Comparison of ENCODE assay signal across 2 cellular contexts in genomic region chr2:227788556-227788955, GRCh38.
TF ChIP-seq lines count a peak whose summit lies in the region.

No MANE protein-coding gene starts in this region.

TF ChIP-seq in SK-N-SH, 30 proteins besides CTCF, POLR2A, EP300 and RAD21 (continued from another document):
- TF ChIP-seq USF2 (IDR thresholded peaks at IDR 0.05; ENCODE audit: borderline replicate concordance, low read depth, low read length) (no peak), NRF1 (IDR thresholded peaks at IDR 0.05; ENCODE audit: low read depth, low read length) (no peak), FOXJ3 (CRISPR knock-in tag; IDR thresholded peaks at IDR 0.05) (no peak), NFIC (IDR thresholded peaks at IDR 0.05; ENCODE audit: borderline replicate concordance) (no peak), JUND (IDR thresholded peaks at IDR 0.05) (no peak), FOSL2 (IDR thresholded peaks at IDR 0.05; ENCODE audit: borderline replicate concordance, low read depth) (no peak), YY1 (IDR thresholded peaks at IDR 0.05; ENCODE audit: low read depth) (no peak), MEF2A (IDR thresholded peaks at IDR 0.05; ENCODE audit: borderline replicate concordance, low read depth) (no peak), REST (IDR thresholded peaks at IDR 0.05; ENCODE audit: low read depth, low read length) (no peak), PBX3 (IDR thresholded peaks at IDR 0.05) (no peak), RXRA (IDR thresholded peaks at IDR 0.05; ENCODE audit: borderline replicate concordance, low read depth) (no peak), EZH2phosphoT487 (IDR thresholded peaks at IDR 0.05; ENCODE audit: borderline replicate concordance, low read depth) (no peak), CHD2 (IDR thresholded peaks at IDR 0.05; ENCODE audit: low read length, partially characterized antibody) (no peak), TCF12 (IDR thresholded peaks at IDR 0.05) (no peak)
- TF ChIP-seq, protein P1, sequence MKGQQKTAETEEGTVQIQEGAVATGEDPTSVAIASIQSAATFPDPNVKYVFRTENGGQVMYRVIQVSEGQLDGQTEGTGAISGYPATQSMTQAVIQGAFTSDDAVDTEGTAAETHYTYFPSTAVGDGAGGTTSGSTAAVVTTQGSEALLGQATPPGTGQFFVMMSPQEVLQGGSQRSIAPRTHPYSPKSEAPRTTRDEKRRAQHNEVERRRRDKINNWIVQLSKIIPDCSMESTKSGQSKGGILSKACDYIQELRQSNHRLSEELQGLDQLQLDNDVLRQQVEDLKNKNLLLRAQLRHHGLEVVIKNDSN (IDR thresholded peaks at IDR 0.05; ENCODE audit: borderline replicate concordance, low read depth) = no peak

TF ChIP-seq in SK-N-SH treated with all-trans-retinoic acid at 6 μM for 48 hours, 23 proteins besides CTCF, POLR2A, EP300 and RAD21 (continued from another document):
- TF ChIP-seq, protein P2, sequence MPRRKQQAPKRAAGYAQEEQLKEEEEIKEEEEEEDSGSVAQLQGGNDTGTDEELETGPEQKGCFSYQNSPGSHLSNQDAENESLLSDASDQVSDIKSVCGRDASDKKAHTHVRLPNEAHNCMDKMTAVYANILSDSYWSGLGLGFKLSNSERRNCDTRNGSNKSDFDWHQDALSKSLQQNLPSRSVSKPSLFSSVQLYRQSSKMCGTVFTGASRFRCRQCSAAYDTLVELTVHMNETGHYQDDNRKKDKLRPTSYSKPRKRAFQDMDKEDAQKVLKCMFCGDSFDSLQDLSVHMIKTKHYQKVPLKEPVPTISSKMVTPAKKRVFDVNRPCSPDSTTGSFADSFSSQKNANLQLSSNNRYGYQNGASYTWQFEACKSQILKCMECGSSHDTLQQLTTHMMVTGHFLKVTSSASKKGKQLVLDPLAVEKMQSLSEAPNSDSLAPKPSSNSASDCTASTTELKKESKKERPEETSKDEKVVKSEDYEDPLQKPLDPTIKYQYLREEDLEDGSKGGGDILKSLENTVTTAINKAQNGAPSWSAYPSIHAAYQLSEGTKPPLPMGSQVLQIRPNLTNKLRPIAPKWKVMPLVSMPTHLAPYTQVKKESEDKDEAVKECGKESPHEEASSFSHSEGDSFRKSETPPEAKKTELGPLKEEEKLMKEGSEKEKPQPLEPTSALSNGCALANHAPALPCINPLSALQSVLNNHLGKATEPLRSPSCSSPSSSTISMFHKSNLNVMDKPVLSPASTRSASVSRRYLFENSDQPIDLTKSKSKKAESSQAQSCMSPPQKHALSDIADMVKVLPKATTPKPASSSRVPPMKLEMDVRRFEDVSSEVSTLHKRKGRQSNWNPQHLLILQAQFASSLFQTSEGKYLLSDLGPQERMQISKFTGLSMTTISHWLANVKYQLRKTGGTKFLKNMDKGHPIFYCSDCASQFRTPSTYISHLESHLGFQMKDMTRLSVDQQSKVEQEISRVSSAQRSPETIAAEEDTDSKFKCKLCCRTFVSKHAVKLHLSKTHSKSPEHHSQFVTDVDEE (CRISPR knock-in tag; IDR thresholded peaks at IDR 0.05) = no peak
- TF ChIP-seq, protein P3, sequence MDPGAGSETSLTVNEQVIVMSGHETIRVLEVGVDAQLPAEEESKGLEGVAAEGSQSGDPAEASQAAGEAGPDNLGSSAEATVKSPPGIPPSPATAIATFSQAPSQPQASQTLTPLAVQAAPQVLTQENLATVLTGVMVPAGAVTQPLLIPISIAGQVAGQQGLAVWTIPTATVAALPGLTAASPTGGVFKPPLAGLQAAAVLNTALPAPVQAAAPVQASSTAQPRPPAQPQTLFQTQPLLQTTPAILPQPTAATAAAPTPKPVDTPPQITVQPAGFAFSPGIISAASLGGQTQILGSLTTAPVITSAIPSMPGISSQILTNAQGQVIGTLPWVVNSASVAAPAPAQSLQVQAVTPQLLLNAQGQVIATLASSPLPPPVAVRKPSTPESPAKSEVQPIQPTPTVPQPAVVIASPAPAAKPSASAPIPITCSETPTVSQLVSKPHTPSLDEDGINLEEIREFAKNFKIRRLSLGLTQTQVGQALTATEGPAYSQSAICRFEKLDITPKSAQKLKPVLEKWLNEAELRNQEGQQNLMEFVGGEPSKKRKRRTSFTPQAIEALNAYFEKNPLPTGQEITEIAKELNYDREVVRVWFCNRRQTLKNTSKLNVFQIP (CRISPR knock-in tag; IDR thresholded peaks at IDR 0.05; ENCODE audit: borderline replicate concordance, low read depth) = no peak
- no peak for TF ChIP-seq CSRNP3 (CRISPR knock-in tag; IDR thresholded peaks at IDR 0.05)
- TF ChIP-seq CSDC2 (CRISPR knock-in tag; IDR thresholded peaks at IDR 0.05) = no peak
- TF ChIP-seq ZNF565 (CRISPR knock-in tag; conservative IDR thresholded peaks at IDR 0.05; ENCODE audit: low read depth) = no peak
- TF ChIP-seq ZFP3 (CRISPR knock-in tag; IDR thresholded peaks at IDR 0.05) = no peak
